ENCODE assay signal across 23 cellular contexts in genomic region chr14:23047042-23047634, GRCh38. TPM values are rescaled to one million over a fixed set of nuclear protein-coding genes. Genes with fewer than 3 reads are reported as not detected.
A peak's percentile ranks its signal among the peaks of the same experiment; 100 is the strongest.
DNase-seq lines count a peak whose midpoint lies in the region; ATAC-seq, FAIRE-seq and TF ChIP-seq lines count a peak whose summit lies in the region.
"Had no signal": no experiment of that assay in that cellular context is flagged by ENCODE, and none has a peak within 500 bp of the region (broad histone marks: within the 10 kb centered on the region; RNA-seq: fewer than 3 reads in every experiment).

No MANE protein-coding gene starts in this region.

- no peaks in the 10 kb centered on the region for H3K27me3 ChIP-seq in mammary epithelial cell (ENCODE audit: insufficient read depth, low read length)

- dilution Hi-C loops in mammary epithelial cell (cut with HindIII; ENCODE audit: low sequenced_read_pairs) = loop anchor here (10.0 kb wide), 1 partner anchor 62 kb away; the partner anchor contains the start of gene AJUBA

- H3K9ac ChIP-seq in mammary epithelial cell (ENCODE audit: insufficient read depth, low read length) = no peak overlapping the region

- BruUV-seq in mammary epithelial cell (replicated peaks; lab: Mats Ljungman, UMichigan) = no TSS peak

- intact Hi-C loops in left ventricle myocardium superior (cut with micrococcal nuclease) = no loop called here
- intact Hi-C loops in mammary epithelial cell (cut with micrococcal nuclease) = no loop called here

- no peak overlapping the region for H2AFZ ChIP-seq in mammary epithelial cell (ENCODE audit: low read depth, low read length)

- no peak overlapping the region for H3K27ac ChIP-seq in HEK293 (ENCODE audit: extremely low read depth, low read depth, low read length)
- H3K27ac ChIP-seq in mammary epithelial cell (ENCODE audit: insufficient read depth, low read depth, low read length) = no peak overlapping the region
- H3K27ac ChIP-seq: coronary artery, epithelial cell of prostate, tibial artery had no signal

- H3K4me1 ChIP-seq in HEK293 (ENCODE audit: control insufficient read depth, insufficient read depth, low read length) = no peaks in the 10 kb centered on the region
- H3K4me1 ChIP-seq in mammary epithelial cell (ENCODE audit: insufficient read depth, low read length) = no peaks in the 10 kb centered on the region
- H3K4me1 ChIP-seq: tibial artery had no signal

- H3K27ac Mint-ChIP-seq in T-helper 17 cell = no peak overlapping the region

- H4K20me1 ChIP-seq in mammary epithelial cell (ENCODE audit: insufficient read depth, low read length) = no peaks in the 10 kb centered on the region

- peaks cover 6% of the 10 kb centered on the region for H3K27me3 Mint-ChIP-seq in T-helper 17 cell

- peak overlapping the region; percentile 7 for H3K4me3 Mint-ChIP-seq in T-helper 17 cell

- CTCF ChIA-PET in HEK293 (lab: Yijun Ruan, JAX) (interaction anchor here (1.4 to 2.0 kb wide), 4 partner anchors 9 to 60 kb away, joined by 4 to 6 read pairs (median 6); partner anchors contain the start of gene CDH24), mammary epithelial cell (lab: Charles Lee; ENCODE audit: low non-redundant PET) (no interaction called here)

- H3K9me3 ChIP-seq in HEK293 (ENCODE audit: control insufficient read depth, insufficient read depth, low read depth, low read length) (no peaks in the 10 kb centered on the region), T-helper 17 cell (ENCODE audit: control insufficient read depth, low read length, poor library complexity, severe bottlenecking) (no peaks in the 10 kb centered on the region), mammary epithelial cell (replicated peaks; ENCODE audit: insufficient read depth, low read length) (no peaks in the 10 kb centered on the region)
- H3K9me3 ChIP-seq: tibial artery had no signal

- DNase-seq in T-helper 17 cell (no peak), left ventricle myocardium superior (no peak), pulmonary artery endothelial cell (ENCODE audit: low read depth, low spot score) (peak; percentile 41), frontal cortex (ENCODE audit: low spot score in 2 of 2) (no peak), COLO668 (lab: John Stamatoyannopoulos, UW; ENCODE audit: unreplicated experiment) (no peak), NK-92 (lab: John Stamatoyannopoulos, UW; ENCODE audit: unreplicated experiment) (no peak), mammary epithelial cell (no peak)
- DNase-seq: activated CD8-positive, alpha-beta memory T cell treated with anti-CD3 and anti-CD28 coated beads for 24 hours; DMS53; NCI-H1105; NCI-H2171 treated with DMSO at 0.1 percent for 48 hours; NCI-H82; occipital lobe; stimulated activated CD4-positive, alpha-beta T cell treated with anti-CD3 and anti-CD28 coated beads, Interleukin-4, amount 100 ng/mL, for 4 hours; tibial artery had no signal

- no peak for TF ChIP-seq CTCF in HEK293 (tag by site-specific recombination; IDR thresholded peaks at IDR 0.05)
- no peak for TF ChIP-seq CTCF in mammary epithelial cell (conservative IDR thresholded peaks at IDR 0.05 in 1 of 2, IDR thresholded peaks at IDR 0.05 in 1 of 2; ENCODE audit: extremely low read depth in 1 of 2, insufficient read depth in 1 of 2, low read depth in 1 of 2, low read length in 2 of 2)

- H3K36me3 ChIP-seq in HEK293 (ENCODE audit: control insufficient read depth in 2 of 2, insufficient read depth in 1 of 2, low read length in 2 of 2) (peaks cover 0 to 32% of the 10 kb centered on the region in 2 experiments; a peak in 1 of 3 replicates), mammary epithelial cell (ENCODE audit: insufficient read depth, low read length) (no peaks in the 10 kb centered on the region)
- H3K36me3 ChIP-seq: tibial artery had no signal

- in situ Hi-C loops in mammary epithelial cell (cut with MboI; ENCODE audit: low sequenced_read_pairs in 2 of 2) = no loop called here

- H3K4me3 ChIP-seq in HEK293 (ENCODE audit: low read depth, low read length) (no peak overlapping the region), mammary epithelial cell (replicated peaks in 1 of 3; ENCODE audit: insufficient read depth in 1 of 3, low read depth in 2 of 3, low read length in 3 of 3) (no peak overlapping the region)
- H3K4me3 ChIP-seq: coronary artery, tibial artery had no signal

- WGBS in mammary epithelial cell (ENCODE audit: low coverage, missing lambda C conversion rate) = 92% methylated on average over 5 of the region's 6 CpGs

- no peak for ATAC-seq in T-helper 17 cell
- ATAC-seq in left ventricle myocardium superior = peak; percentile 35

- peaks cover 7% of the 10 kb centered on the region for H3K36me3 Mint-ChIP-seq in T-helper 17 cell (ENCODE audit: low read depth)

- H3K4me2 ChIP-seq in mammary epithelial cell (ENCODE audit: insufficient read depth, low read depth, low read length) = no peak overlapping the region

- no peaks in the 10 kb centered on the region for H3K79me2 ChIP-seq in mammary epithelial cell (ENCODE audit: insufficient read depth, low read length)

- no peak for FAIRE-seq in frontal cortex (lab: Jason Lieb, UNC)
- FAIRE-seq: RCC 7860 had no signal

- H3K4me1 Mint-ChIP-seq in T-helper 17 cell = peaks cover 6% of the 10 kb centered on the region

- POLR2A ChIA-PET in HEK293 (lab: Yijun Ruan, JAX) = no interaction called here

TF ChIP-seq in HEK293, 187 proteins besides CTCF, POLR2A, EP300 and RAD21 (continues in another document):
- TF ChIP-seq ZNF354C (tag by site-specific recombination; IDR thresholded peaks at IDR 0.05; ENCODE audit: borderline replicate concordance, low read depth) = no peak
- TF ChIP-seq ZFP69B (tag by site-specific recombination; IDR thresholded peaks at IDR 0.05) = no peak
- TF ChIP-seq INSM2 (tag by site-specific recombination; IDR thresholded peaks at IDR 0.05) = no peak
- no peak for TF ChIP-seq PBX3 (CRISPR knock-in tag; IDR thresholded peaks at IDR 0.05)
- no peak for TF ChIP-seq ZBTB44 (tag by site-specific recombination; IDR thresholded peaks at IDR 0.05)
- TF ChIP-seq ZBTB17 (tag by site-specific recombination; IDR thresholded peaks at IDR 0.05) = peak; percentile 58; the same call in 1 of the 2 replicates
- no peak for TF ChIP-seq ZNF791 (tag by site-specific recombination; IDR thresholded peaks at IDR 0.05)

RNA-seq across cellular contexts. Expression of gene PSMB11, which starts 5.1 kb away (rescaled TPM):
- total RNA-seq in T-helper 17 cell (not detected), left ventricle myocardium superior (not detected), pulmonary artery endothelial cell (not detected in 2 replicates), frontal cortex (under 0.01 TPM), mammary epithelial cell (not detected)
- not detected for polyA plus RNA-seq in mammary epithelial cell
- not detected for polyA minus RNA-seq in mammary epithelial cell
- total RNA-seq: glomerular endothelial cell, mucosa of gallbladder, occipital lobe, skeletal muscle tissue had no signal
- polyA plus RNA-seq: BJ had no signal

RNA-seq across cellular contexts. Expression of gene CDH24, which starts 10.2 kb away (rescaled TPM):
- total RNA-seq in T-helper 17 cell (1 to 10 TPM; 1.6 to 1.8 TPM), left ventricle myocardium superior (2.0 TPM), pulmonary artery endothelial cell (6.3 and 13.9 TPM in 2 replicates), frontal cortex (9.4 TPM), mammary epithelial cell (1 to 10 TPM; 4.2 to 5.6 TPM)
- 4.2 TPM for polyA plus RNA-seq in mammary epithelial cell
- 1.0 TPM for polyA minus RNA-seq in mammary epithelial cell

RNA-seq across cellular contexts. Expression of gene PSMB5, which starts 12.4 kb away (rescaled TPM):
- total RNA-seq in T-helper 17 cell (10 to 100 TPM; 17.6 to 19.9 TPM), left ventricle myocardium superior (111 TPM), pulmonary artery endothelial cell (302 and 331 TPM in 2 replicates), frontal cortex (194 TPM), mammary epithelial cell (100 to 1,000 TPM; 145 to 152 TPM)
- polyA plus RNA-seq in mammary epithelial cell = 332 TPM
- polyA minus RNA-seq in mammary epithelial cell = 194 TPM

RNA-seq across cellular contexts. Expression of gene C14orf93, which starts 37.2 kb away (rescaled TPM):
- total RNA-seq in T-helper 17 cell = 1 to 10 TPM; 9.0 to 9.1 TPM
- total RNA-seq in left ventricle myocardium superior = 6.2 TPM
- total RNA-seq in pulmonary artery endothelial cell = 7.5 and 8.0 TPM in 2 replicates
- total RNA-seq in frontal cortex = 4.5 TPM
- total RNA-seq in mammary epithelial cell = 1 to 10 TPM; 3.6 to 6.7 TPM
- 6.7 TPM for polyA plus RNA-seq in mammary epithelial cell
- polyA minus RNA-seq in mammary epithelial cell = not detected

RNA-seq across cellular contexts. Expression of gene ACIN1, which starts 47.8 kb away (rescaled TPM):
- total RNA-seq in T-helper 17 cell (100 to 1,000 TPM; 264 to 298 TPM), left ventricle myocardium superior (78.4 TPM), pulmonary artery endothelial cell (62.8 and 98.6 TPM in 2 replicates), frontal cortex (73.0 TPM), mammary epithelial cell (100 to 1,000 TPM in 1 of 2 donors, 10 to 100 TPM in 1; 62.0 to 148 TPM)
- 64.4 TPM for polyA plus RNA-seq in mammary epithelial cell
- polyA minus RNA-seq in mammary epithelial cell = 70.8 TPM
